ENCODE assay signal across 21 cellular contexts in the genomic region with DNA sequence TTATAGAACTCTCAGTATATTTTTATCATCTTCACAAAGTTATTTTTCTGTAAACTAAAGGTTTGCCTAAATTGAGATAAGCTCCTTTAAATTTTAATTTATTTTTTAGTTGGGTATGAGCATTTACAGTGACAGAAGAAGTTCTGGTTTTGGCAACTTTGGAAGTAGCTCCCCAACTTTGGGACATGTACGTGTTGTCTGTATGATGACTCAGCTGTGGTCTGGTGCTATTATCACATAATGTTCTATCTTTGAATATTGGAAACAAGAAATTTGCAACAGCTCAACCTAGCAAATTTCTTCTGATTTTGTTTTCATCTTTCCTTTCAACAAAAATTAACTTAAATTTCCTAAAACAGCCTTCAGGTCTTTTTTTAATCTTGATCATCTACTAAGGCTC.
DNase-seq lines count a peak whose midpoint lies in the region; ATAC-seq and TF ChIP-seq lines count a peak whose summit lies in the region.
"Had no signal": no experiment of that assay in that cellular context is flagged by ENCODE, and none has a peak within 500 bp of the region (broad histone marks: within the 10 kb centered on the region; RNA-seq: fewer than 3 reads in every experiment).

No MANE protein-coding gene starts in this region.

- in situ Hi-C loops in brain microvascular endothelial cell (cut with HindIII; ENCODE audit: low pct_ligation_motif_present, low sequenced_read_pairs): no loop called here

- H3K4me3 ChIP-seq in brain microvascular endothelial cell (ENCODE audit: low read depth, low read length): no peak overlapping the region
- H3K4me3 ChIP-seq: body of pancreas, GM23248, PC-9, SJCRH30 had no signal

- H3K27ac ChIP-seq in brain microvascular endothelial cell: no peak overlapping the region
- H3K27ac ChIP-seq: body of pancreas, GM23248, PC-9, SJCRH30 had no signal

- peak; percentile 11 for DNase-seq in AG20443 (ENCODE audit: low spot score)
- DNase-seq in MV-4-11 (lab: John Stamatoyannopoulos, UW): peak; percentile 25
- DNase-seq in brain microvascular endothelial cell: peak; percentile 32
- no peak for DNase-seq in memory B cell (ENCODE audit: low spot score in 2 of 2)
- no peak for DNase-seq in HK-2 (ENCODE audit: unreplicated experiment)
- DNase-seq in NCI-H748 (lab: John Stamatoyannopoulos, UW; ENCODE audit: unreplicated experiment): no peak
- DNase-seq: activated CD4-positive, alpha-beta T cell treated with anti-CD3 and anti-CD28 coated beads for 48 hours; body of pancreas; GM23248; NCI-H1436 treated with DMSO at 0.1 percent for 48 hours; NCI-H2171 treated with DMSO at 0.1 percent for 48 hours; NCI-H526; PC-9; SJCRH30; T-helper 1 cell had no signal

- no peaks in the 10 kb centered on the region for H3K36me3 ChIP-seq in brain microvascular endothelial cell (replicated peaks)
- H3K36me3 ChIP-seq: SJCRH30 had no signal

- no peaks in the 10 kb centered on the region for H3K27me3 Mint-ChIP-seq in memory B cell
- H3K27me3 Mint-ChIP-seq: activated naive CD8-positive, alpha-beta T cell; dendritic cell treated with granulocyte-macrophage colony-stimulating factor and Interleukin-4, amounts not matched to agents 40 ng/mL and 50 ng/mL, for 4 days; progenitor cell of endocrine pancreas had no signal

- no peak overlapping the region for H3K4me3 Mint-ChIP-seq in memory B cell
- H3K4me3 Mint-ChIP-seq: activated naive CD8-positive, alpha-beta T cell; activated T-helper 1 cell treated with anti-CD3 and anti-CD28 coated beads, Interleukin-12 subunit alpha, Interleukin-12 subunit beta, Interleukin-2, Interleukin-4 antibody, amounts not matched to agents 30 ng/mL and 10 ng/mL and 1 ng/mL, durations not matched to agents 14 hours and 24 hours and 36 hours; dendritic cell treated with granulocyte-macrophage colony-stimulating factor and Interleukin-4, amounts not matched to agents 40 ng/mL and 50 ng/mL, for 4 days had no signal

- no peak for TF ChIP-seq CTCF in brain microvascular endothelial cell (IDR thresholded peaks at IDR 0.05; ENCODE audit: low read depth, low read length, missing control alignments)

- no peaks in the 10 kb centered on the region for H3K27me3 ChIP-seq in brain microvascular endothelial cell (replicated peaks)
- H3K27me3 ChIP-seq: body of pancreas, SJCRH30 had no signal

- ATAC-seq in memory B cell (ENCODE audit: low read depth): no peak
- ATAC-seq in GM21515 (IDR thresholded peaks at IDR 0.05; ENCODE audit: unreplicated experiment): no peak
- no peak for ATAC-seq in HG02938 (IDR thresholded peaks at IDR 0.05; ENCODE audit: unreplicated experiment)
- ATAC-seq: body of pancreas had no signal

- H3K36me3 Mint-ChIP-seq in memory B cell: peaks cover 1% of the 10 kb centered on the region

- peaks cover 8% of the 10 kb centered on the region for H3K4me1 Mint-ChIP-seq in memory B cell

- no peaks in the 10 kb centered on the region for H3K9me3 Mint-ChIP-seq in memory B cell

- H3K27ac Mint-ChIP-seq in memory B cell: peak overlapping the region; percentile 94
- H3K27ac Mint-ChIP-seq: activated naive CD8-positive, alpha-beta T cell; activated T-helper 1 cell treated with anti-CD3 and anti-CD28 coated beads, Interleukin-12 subunit alpha, Interleukin-12 subunit beta, Interleukin-2, Interleukin-4 antibody, amounts not matched to agents 30 ng/mL and 10 ng/mL and 1 ng/mL, durations not matched to agents 14 hours and 24 hours and 36 hours; dendritic cell treated with granulocyte-macrophage colony-stimulating factor and Interleukin-4, amounts not matched to agents 40 ng/mL and 50 ng/mL, for 4 days; progenitor cell of endocrine pancreas had no signal

Comparison
In these comparisons a context has a peak if more than half of its experiments do, and no peak if none do; other contexts are left out.
1. DNase-seq: peak in AG20443 (single experiment), MV-4-11 (single experiment) and brain microvascular endothelial cell (single experiment); none in memory B cell (0 of 2), HK-2 (single experiment) and NCI-H748 (single experiment).